24 cellular contexts compared by ENCODE assay signal in genomic region chr1:91014475-91014874, GRCh38. TPM values are rescaled to one million over a fixed set of nuclear protein-coding genes. Genes with fewer than 3 reads are reported as not detected.
DNase-seq lines count a peak whose midpoint lies in the region; ATAC-seq lines count a peak whose summit lies in the region.
"Had no signal": no experiment of that assay in that cellular context is flagged by ENCODE, and none has a peak within 500 bp of the region (broad histone marks: within the 10 kb centered on the region; RNA-seq: fewer than 3 reads in every experiment).

No MANE protein-coding gene starts in this region.

- H3K9me3 Mint-ChIP-seq in activated CD8-positive, alpha-beta T cell treated with anti-CD3 and anti-CD28 coated beads, Interleukin-2, amount 10 ng/mL, durations not matched to agents 7 days and 5 days (ENCODE audit: insufficient read depth): no peaks in the 10 kb centered on the region
- H3K9me3 Mint-ChIP-seq: type B pancreatic cell had no signal

- CTCF ChIA-PET in activated CD8-positive, alpha-beta T cell treated with anti-CD3 and anti-CD28 coated beads, Interleukin-2, amount 10 ng/mL, durations not matched to agents 7 days and 5 days (lab: Charles Lee): no interaction called here

- ATAC-seq in activated CD8-positive, alpha-beta T cell treated with anti-CD3 and anti-CD28 coated beads, Interleukin-2, amount 10 ng/mL, durations not matched to agents 7 days and 5 days: no peak
- ATAC-seq: gastrocnemius medialis; left lobe of liver; stimulated activated naive CD8-positive, alpha-beta T cell treated with anti-CD3 and anti-CD28 coated beads, Interleukin-15, Interleukin-2, amounts not matched to agents 100 U/mL and 50 U/mL, for 24 hours had no signal

- DNase-seq in DMS53 (lab: John Stamatoyannopoulos, UW) (peak; percentile 30), DMS53 treated with DMSO at 0.1 percent for 48 hours (lab: John Stamatoyannopoulos, UW; ENCODE audit: unreplicated experiment) (no peak), SK-MEL-5 (ENCODE audit: low read depth, low spot score) (peak; percentile 86), hippocampal formation (lab: John Stamatoyannopoulos, UW) (peak; percentile 3 to 89), substantia nigra (lab: John Stamatoyannopoulos, UW) (peak in 6 of 49 donors; percentile 1 to 61 (median 6)), COLO668 (lab: John Stamatoyannopoulos, UW; ENCODE audit: unreplicated experiment) (no peak), 8988T (no peak)
- no peak for DNase-seq in activated CD8-positive, alpha-beta T cell treated with anti-CD3 and anti-CD28 coated beads, Interleukin-2, amount 10 ng/mL, durations not matched to agents 7 days and 5 days
- DNase-seq: activated CD4-positive, alpha-beta T cell treated with anti-CD3 and anti-CD28 coated beads, Interleukin-2, amount 50 U/mL, for 48 hours; activated gamma-delta T cell; activated T-cell treated with anti-CD3 and anti-CD28 coated beads for 4 hours; adrenal gland; gastrocnemius medialis; MG63; NCI-H1436 treated with DMSO at 0.1 percent for 48 hours; stimulated activated CD4-positive, alpha-beta T cell treated with anti-CD3 and anti-CD28 coated beads, Interleukin-4, amount 100 ng/mL, for 1 hour; stimulated activated naive CD8-positive, alpha-beta T cell treated with anti-CD3 and anti-CD28 coated beads, Interleukin-15, Interleukin-2, amounts not matched to agents 100 U/mL and 50 U/mL, for 24 hours; T-helper 2 cell had no signal

- peak overlapping the region; percentile 58 for H3K27ac ChIP-seq in substantia nigra (ENCODE audit: low read depth, low read length, poor library complexity, severe bottlenecking)
- H3K27ac ChIP-seq: adrenal gland, cardiac muscle cell, gastrocnemius medialis, PC-9, SJCRH30, VCaP had no signal

- H3K36me3 Mint-ChIP-seq in activated CD8-positive, alpha-beta T cell treated with anti-CD3 and anti-CD28 coated beads, Interleukin-2, amount 10 ng/mL, durations not matched to agents 7 days and 5 days (ENCODE audit: low read depth): peaks cover 42% of the 10 kb centered on the region

- in situ Hi-C loops in SK-MEL-5 (cut with HindIII; ENCODE audit: low pct_unique_long_range_greater_than_20kb, low sequenced_read_pairs): no loop called here

- H3K27me3 Mint-ChIP-seq in activated CD8-positive, alpha-beta T cell treated with anti-CD3 and anti-CD28 coated beads, Interleukin-2, amount 10 ng/mL, durations not matched to agents 7 days and 5 days (ENCODE audit: low read depth): no peaks in the 10 kb centered on the region
- H3K27me3 Mint-ChIP-seq: type B pancreatic cell had no signal

- POLR2A ChIA-PET in activated CD8-positive, alpha-beta T cell treated with anti-CD3 and anti-CD28 coated beads, Interleukin-2, amount 10 ng/mL, durations not matched to agents 7 days and 5 days (lab: Charles Lee): no interaction called here

- H3K4me1 Mint-ChIP-seq in activated CD8-positive, alpha-beta T cell treated with anti-CD3 and anti-CD28 coated beads, Interleukin-2, amount 10 ng/mL, durations not matched to agents 7 days and 5 days (ENCODE audit: low read depth): peaks cover 43% of the 10 kb centered on the region

- H3K4me3 Mint-ChIP-seq in activated CD8-positive, alpha-beta T cell treated with anti-CD3 and anti-CD28 coated beads, Interleukin-2, amount 10 ng/mL, durations not matched to agents 7 days and 5 days: no peak overlapping the region
- H3K4me3 Mint-ChIP-seq: type B pancreatic cell had no signal

- H3K27ac Mint-ChIP-seq in activated CD8-positive, alpha-beta T cell treated with anti-CD3 and anti-CD28 coated beads, Interleukin-2, amount 10 ng/mL, durations not matched to agents 7 days and 5 days: no peak overlapping the region
- H3K27ac Mint-ChIP-seq: type B pancreatic cell had no signal

RNA-seq across cellular contexts. Expression of gene ZNF644, which starts 7.4 kb away (rescaled TPM):
- 54.7 and 58.5 TPM in 2 replicates for total RNA-seq in SK-MEL-5 (2014; rRNA removed; shearing (Covaris generic))
- 20.3 and 22.3 TPM in 2 replicates for polyA plus RNA-seq in SK-MEL-5 (2015; cell fraction: cytosol; rRNA removed)
- 35.6 and 45.5 TPM in 2 replicates for polyA plus RNA-seq in SK-MEL-5 (2015; cell fraction: nucleus; rRNA removed)
- total RNA-seq in activated CD8-positive, alpha-beta T cell treated with anti-CD3 and anti-CD28 coated beads, Interleukin-2, amount 10 ng/mL, durations not matched to agents 7 days and 5 days: 10 to 100 TPM; 49.4 to 52.2 TPM

Comparison
In these comparisons a context has a peak if more than half of its experiments do, and no peak if none do; other contexts are left out.
1. DNase-seq: peak in DMS53 (single experiment), SK-MEL-5 (single experiment) and hippocampal formation (2 of 2); none in DMS53 treated with DMSO at 0.1 percent for 48 hours (single experiment), COLO668 (single experiment), activated CD8-positive, alpha-beta T cell treated with anti-CD3 and anti-CD28 coated beads, Interleukin-2, amount 10 ng/mL, durations not matched to agents 7 days and 5 days (single experiment) and 8988T (single experiment).